Comparison of ENCODE assay signal across 12 cellular contexts in genomic region chr1:97192872-97193572, GRCh38.
DNase-seq lines count a peak whose midpoint lies in the region; ATAC-seq and TF ChIP-seq lines count a peak whose summit lies in the region.
"Had no signal": no experiment of that assay in that cellular context is flagged by ENCODE, and none has a peak within 500 bp of the region (broad histone marks: within the 10 kb centered on the region; RNA-seq: fewer than 3 reads in every experiment).

No MANE protein-coding gene starts in this region.

- intact Hi-C loops in left lung (cut with DNase I): no loop called here

- H3K4me1 ChIP-seq in left lung: no peaks in the 10 kb centered on the region
- H3K4me1 ChIP-seq: BLaER1 treated with 17β-estradiol and CSF1 and Interleukin-3, amounts not matched to agents 10 nM and 100 nM had no signal

- DNase-seq in ACHN: peak; percentile 86
- DNase-seq in HS-5 (ENCODE audit: low read depth): peak; percentile 59
- peak; percentile 47 for DNase-seq in brain pericyte (ENCODE audit: low read depth, low spot score)
- DNase-seq in left lung: no peak
- DNase-seq in NCI-H2081 treated with DMSO at 0.1 percent for 48 hours (lab: John Stamatoyannopoulos, UW): no peak
- no peak for DNase-seq in HUDEP-2 (lab: John Stamatoyannopoulos, UW; ENCODE audit: unreplicated experiment in 76 of 76)
- no peak for DNase-seq in effector CD8-positive, alpha-beta T cell (lab: John Stamatoyannopoulos, UW)
- DNase-seq: naive thymus-derived CD4-positive, alpha-beta T cell; NCI-H526 treated with DMSO at 0.1 percent for 48 hours had no signal

- no peak overlapping the region for H3K4me3 ChIP-seq in left lung
- H3K4me3 ChIP-seq: BLaER1 treated with 17β-estradiol and CSF1 and Interleukin-3, amounts not matched to agents 10 nM and 100 nM had no signal

- no peak overlapping the region for H3K27ac ChIP-seq in left lung
- H3K27ac ChIP-seq: BLaER1 treated with 17β-estradiol and CSF1 and Interleukin-3, amounts not matched to agents 10 nM and 100 nM had no signal

- ATAC-seq in left lung: peak; percentile 89
- ATAC-seq in GM18511 (IDR thresholded peaks at IDR 0.05; ENCODE audit: unreplicated experiment): no peak
- ATAC-seq: HepG2; naive thymus-derived CD4-positive, alpha-beta T cell had no signal

- H3K9me3 ChIP-seq in left lung: no peaks in the 10 kb centered on the region

- H3K36me3 ChIP-seq in left lung: peaks cover 0 to 21% of the 10 kb centered on the region in 2 donors

- H3K27me3 ChIP-seq in left lung: no peaks in the 10 kb centered on the region
- H3K27me3 ChIP-seq: BLaER1 treated with 17β-estradiol and CSF1 and Interleukin-3, amounts not matched to agents 10 nM and 100 nM had no signal

- TF ChIP-seq CTCF in left lung (IDR thresholded peaks at IDR 0.05): no peak

- in situ Hi-C loops in ACHN (cut with HindIII; ENCODE audit: low pct_ligation_motif_present, low pct_unique_long_range_greater_than_20kb, low sequenced_read_pairs): no loop called here

Comparison
In these comparisons a context has a peak if more than half of its experiments do, and no peak if none do; other contexts are left out.
1. DNase-seq: peak in ACHN (single experiment), HS-5 (single experiment) and brain pericyte (single experiment); none in left lung (0 of 2), NCI-H2081 treated with DMSO at 0.1 percent for 48 hours (single experiment), HUDEP-2 (0 of 76) and effector CD8-positive, alpha-beta T cell (single experiment).